In the genomic region with DNA sequence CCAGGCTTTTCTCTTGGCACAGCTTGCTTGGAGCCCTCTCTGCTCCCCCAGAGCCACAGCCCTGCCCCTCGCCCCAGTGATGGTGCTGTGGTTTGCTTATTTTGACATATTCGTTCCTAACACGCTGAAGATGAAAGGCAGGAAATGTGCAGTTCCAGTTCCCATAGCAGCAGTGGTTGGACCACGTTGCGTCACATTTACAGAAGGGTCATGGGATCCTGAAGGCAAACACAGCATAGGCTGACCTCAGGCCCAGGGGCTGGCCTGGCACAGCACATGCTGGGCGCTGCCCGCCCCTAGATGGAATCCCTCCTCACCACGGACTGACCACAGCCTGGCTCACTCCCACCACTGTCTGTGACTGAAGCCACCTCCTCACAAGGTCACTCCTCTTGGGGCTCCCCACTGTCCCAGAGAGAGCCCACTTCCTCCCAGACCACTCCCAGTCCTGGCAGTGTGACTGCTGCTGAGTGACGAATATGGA, we compare ENCODE assay signal across 9 cellular contexts. TPM values are rescaled to one million over a fixed set of nuclear protein-coding genes. Genes with fewer than 3 reads are reported as not detected.
DNase-seq lines count a peak whose midpoint lies in the region; ATAC-seq lines count a peak whose summit lies in the region.
"Had no signal": no experiment of that assay in that cellular context is flagged by ENCODE, and none has a peak within 500 bp of the region (broad histone marks: within the 10 kb centered on the region; RNA-seq: fewer than 3 reads in every experiment).

No MANE protein-coding gene starts in this region.

- peaks cover 2% of the 10 kb centered on the region for H3K4me1 ChIP-seq in right cardiac atrium (ENCODE audit: control insufficient read depth, insufficient read depth, low read length)

- peaks cover 18% of the 10 kb centered on the region for H3K27me3 Mint-ChIP-seq in activated naive CD4-positive, alpha-beta T cell treated with anti-CD3 and anti-CD28 coated beads, Interleukin-2, amount 10 ng/mL, durations not matched to agents 7 days and 5 days

- H3K27ac ChIP-seq in right cardiac atrium (ENCODE audit: low read length) = no peak overlapping the region

- no peaks in the 10 kb centered on the region for H3K9me3 Mint-ChIP-seq in activated naive CD4-positive, alpha-beta T cell treated with anti-CD3 and anti-CD28 coated beads, Interleukin-2, amount 10 ng/mL, durations not matched to agents 7 days and 5 days

- H3K36me3 Mint-ChIP-seq in activated naive CD4-positive, alpha-beta T cell treated with anti-CD3 and anti-CD28 coated beads, Interleukin-2, amount 10 ng/mL, durations not matched to agents 7 days and 5 days = no peaks in the 10 kb centered on the region

- in situ Hi-C loops in SK-MEL-5 (cut with HindIII; ENCODE audit: low pct_unique_long_range_greater_than_20kb, low sequenced_read_pairs) = no loop called here

- ATAC-seq in right cardiac atrium = peak; percentile 82 to 83
- ATAC-seq in HG02623 (IDR thresholded peaks at IDR 0.05; ENCODE audit: unreplicated experiment) = no peak

- no peaks in the 10 kb centered on the region for H3K9me3 ChIP-seq in right cardiac atrium (ENCODE audit: control insufficient read depth, low read length)

- WGBS in right cardiac atrium = 43% methylated on average over 9 of the region's 9 CpGs

- H3K27ac Mint-ChIP-seq in activated naive CD4-positive, alpha-beta T cell treated with anti-CD3 and anti-CD28 coated beads, Interleukin-2, amount 10 ng/mL, durations not matched to agents 7 days and 5 days = peak overlapping the region; percentile 86

- peak; percentile 21 to 58 for DNase-seq in NOMO-1 (lab: John Stamatoyannopoulos, UW; ENCODE audit: unreplicated experiment in 2 of 2)
- no peak for DNase-seq in NOMO-1 treated with dmso at 0.1 percent for 144 hours (lab: John Stamatoyannopoulos, UW; ENCODE audit: unreplicated experiment)
- peak; percentile 24 for DNase-seq in SK-MEL-5 (ENCODE audit: low read depth, low spot score)
- peak; percentile 91 for DNase-seq in activated naive CD4-positive, alpha-beta T cell treated with anti-CD3 and anti-CD28 coated beads, Interleukin-2, amount 10 ng/mL, durations not matched to agents 7 days and 5 days
- peak; percentile 60 to 75 (median 71) for DNase-seq in right cardiac atrium
- peak; percentile 30 to 52 for DNase-seq in stimulated activated CD4-positive, alpha-beta T cell treated with anti-CD3 and anti-CD28 coated beads, Interleukin-4, amount 100 ng/mL, for 4 hours
- DNase-seq in NCI-H2029 (lab: John Stamatoyannopoulos, UW) = no peak

- no peak overlapping the region for H3K4me3 ChIP-seq in right cardiac atrium (ENCODE audit: low read length)

- peaks cover 52% of the 10 kb centered on the region for H3K4me1 Mint-ChIP-seq in activated naive CD4-positive, alpha-beta T cell treated with anti-CD3 and anti-CD28 coated beads, Interleukin-2, amount 10 ng/mL, durations not matched to agents 7 days and 5 days

- H3K27me3 ChIP-seq in right cardiac atrium (ENCODE audit: control insufficient read depth, insufficient read depth) = no peaks in the 10 kb centered on the region

- intact Hi-C loops in right cardiac atrium (cut with DNase I) = no loop called here

- CTCF ChIA-PET in activated naive CD4-positive, alpha-beta T cell treated with anti-CD3 and anti-CD28 coated beads, Interleukin-2, amount 10 ng/mL, durations not matched to agents 7 days and 5 days (lab: Charles Lee) = interaction anchor here (1.0 to 5.5 kb wide), 4 partner anchors 15 to 384 kb away, joined by 3 to 38 read pairs (median 7); no protein-coding TSS in a partner anchor

- H3K4me3 Mint-ChIP-seq in activated naive CD4-positive, alpha-beta T cell treated with anti-CD3 and anti-CD28 coated beads, Interleukin-2, amount 10 ng/mL, durations not matched to agents 7 days and 5 days = peak overlapping the region; percentile 38

RNA-seq across cellular contexts. Expression of a gene that starts 14.2 kb away (rescaled TPM):
- 0.11 TPM in 1 of 2 replicates, not detected in the other for total RNA-seq in SK-MEL-5 (2014; rRNA removed; shearing (Covaris generic))
- 0.13 TPM in 1 of 2 replicates, not detected in the other for polyA plus RNA-seq in SK-MEL-5 (2015; cell fraction: cytosol; rRNA removed)
- polyA plus RNA-seq in SK-MEL-5 (2015; cell fraction: nucleus; rRNA removed) = not detected in 2 replicates
- under 1 TPM in 2 of 4 donors, not detected in 2; 0.20 to 0.57 TPM for total RNA-seq in right cardiac atrium
- 0.95 TPM for polyA plus RNA-seq in right cardiac atrium
- total RNA-seq: epithelial cell of proximal tubule had no signal

Comparison
In these comparisons a context has a peak if more than half of its experiments do, and no peak if none do; other contexts are left out.
1. DNase-seq: peak in NOMO-1 (2 of 2), SK-MEL-5 (single experiment), activated naive CD4-positive, alpha-beta T cell treated with anti-CD3 and anti-CD28 coated beads, Interleukin-2, amount 10 ng/mL, durations not matched to agents 7 days and 5 days (single experiment), right cardiac atrium (3 of 3) and stimulated activated CD4-positive, alpha-beta T cell treated with anti-CD3 and anti-CD28 coated beads, Interleukin-4, amount 100 ng/mL, for 4 hours (2 of 2); none in NOMO-1 treated with dmso at 0.1 percent for 144 hours (single experiment) and NCI-H2029 (single experiment).